In the genomic region with DNA sequence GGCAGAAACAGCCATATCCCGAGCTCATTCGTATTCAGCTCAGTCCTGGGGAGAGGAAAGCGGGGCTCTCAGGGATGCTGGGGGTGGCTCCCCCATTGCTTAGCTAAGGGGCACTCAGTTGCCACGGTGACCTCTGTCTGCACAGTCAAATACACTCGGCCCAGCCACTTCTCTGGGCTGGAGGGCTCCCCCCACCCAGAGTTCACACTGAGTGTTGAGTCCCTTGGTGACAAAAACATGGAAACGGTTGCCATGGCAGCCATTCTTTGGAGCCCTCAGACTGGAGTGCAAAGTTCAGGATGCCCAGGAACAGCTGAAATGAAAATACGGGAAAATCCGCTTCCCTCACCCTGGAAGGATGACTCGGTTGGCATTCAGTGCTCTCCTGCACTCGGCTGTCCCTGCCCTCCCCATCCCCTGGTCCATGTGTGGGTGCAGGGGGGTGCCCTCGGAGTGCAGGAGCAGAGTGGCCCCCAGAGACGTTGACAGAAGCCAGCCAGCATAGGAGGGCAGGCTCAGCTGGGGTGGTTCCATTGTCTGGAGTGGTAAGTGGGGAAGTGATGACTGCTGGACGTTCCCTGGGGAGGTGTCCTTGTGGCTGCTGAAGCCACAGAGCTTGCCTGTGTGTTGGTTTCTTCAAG, we compare ENCODE assay signal across 1 cellular context.
TF ChIP-seq lines count a peak whose summit lies in the region.

No MANE protein-coding gene starts in this region.

TF ChIP-seq in H1, 55 proteins besides CTCF, POLR2A, EP300 and RAD21 (continued from another document):
- TF ChIP-seq TAF1 (IDR thresholded peaks at IDR 0.05; ENCODE audit: low read depth, low read length) (no peak), BRCA1 (IDR thresholded peaks at IDR 0.05; ENCODE audit: low read depth, low read length) (no peak), SUZ12 (IDR thresholded peaks at IDR 0.05; ENCODE audit: low read length) (no peak), PHF8 (conservative IDR thresholded peaks at IDR 0.05; ENCODE audit: low read depth, low read length) (no peak), CREB1 (IDR thresholded peaks at IDR 0.05) (no peak), SIRT6 (IDR thresholded peaks at IDR 0.05; ENCODE audit: low read length) (no peak), TAF7 (optimal IDR thresholded peaks at IDR 0.05; ENCODE audit: borderline replicate concordance, low read depth, low read length) (no peak), SP1 (IDR thresholded peaks at IDR 0.05; ENCODE audit: low read depth, low read length) (no peak)
- TF ChIP-seq, protein P1, sequence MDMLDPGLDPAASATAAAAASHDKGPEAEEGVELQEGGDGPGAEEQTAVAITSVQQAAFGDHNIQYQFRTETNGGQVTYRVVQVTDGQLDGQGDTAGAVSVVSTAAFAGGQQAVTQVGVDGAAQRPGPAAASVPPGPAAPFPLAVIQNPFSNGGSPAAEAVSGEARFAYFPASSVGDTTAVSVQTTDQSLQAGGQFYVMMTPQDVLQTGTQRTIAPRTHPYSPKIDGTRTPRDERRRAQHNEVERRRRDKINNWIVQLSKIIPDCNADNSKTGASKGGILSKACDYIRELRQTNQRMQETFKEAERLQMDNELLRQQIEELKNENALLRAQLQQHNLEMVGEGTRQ (IDR thresholded peaks at IDR 0.05; ENCODE audit: low read length): no peak
- TF ChIP-seq, protein P2, sequence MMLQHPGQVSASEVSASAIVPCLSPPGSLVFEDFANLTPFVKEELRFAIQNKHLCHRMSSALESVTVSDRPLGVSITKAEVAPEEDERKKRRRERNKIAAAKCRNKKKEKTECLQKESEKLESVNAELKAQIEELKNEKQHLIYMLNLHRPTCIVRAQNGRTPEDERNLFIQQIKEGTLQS (IDR thresholded peaks at IDR 0.05; ENCODE audit: insufficient read depth, low read depth, low read length): no peak
